27 cellular contexts compared by ENCODE assay signal in genomic region chr9:10354591-10354990, GRCh38.
"Had no signal": no experiment of that assay in that cellular context is flagged by ENCODE, and none has a peak within 500 bp of the region (broad histone marks: within the 10 kb centered on the region; RNA-seq: fewer than 3 reads in every experiment).

No MANE protein-coding gene starts in this region.

- H3K9me3 ChIP-seq: stomach, suprapubic skin, testis, thoracic aorta, thyroid gland, tibial artery, tibial nerve, transverse colon, upper lobe of left lung, upper lobe of right lung, uterus, vagina had no signal

- H3K27ac ChIP-seq: stomach, suprapubic skin, testis, thoracic aorta, thyroid gland, tibial artery, tibial nerve, transverse colon, upper lobe of left lung, upper lobe of right lung, uterus, vagina had no signal

- H3K27me3 ChIP-seq: stomach, suprapubic skin, testis, thyroid gland, tibial artery, tibial nerve, transverse colon, upper lobe of left lung, upper lobe of right lung, uterus, vagina had no signal

- H3K4me1 ChIP-seq: stomach, suprapubic skin, testis, thyroid gland, tibial artery, tibial nerve, transverse colon, upper lobe of left lung, upper lobe of right lung, uterus, vagina had no signal

- H3K4me3 ChIP-seq: stomach, suprapubic skin, testis, thoracic aorta, thyroid gland, tibial artery, tibial nerve, transverse colon, upper lobe of left lung, upper lobe of right lung, uterus, vagina had no signal

- FAIRE-seq: urothelium cell line had no signal

- ATAC-seq: stimulated activated effector memory CD8-positive, alpha-beta T cell treated with anti-CD3 and anti-CD28 coated beads, Interleukin-12 subunit alpha, Interleukin-12 subunit beta, amount 100 ng/mL, for 72 hours; stimulated activated memory B cell treated with anti-CD40 and anti-IgM and Interleukin-4, amounts not matched to agents 10 μg/mL and 1 μg/mL and 100 μg/mL, for 72 hours; stimulated activated naive B cell treated with anti-CD40 and anti-IgM and Interleukin-4, amounts not matched to agents 10 μg/mL and 1 μg/mL and 100 μg/mL, for 72 hours; stimulated activated naive CD8-positive, alpha-beta T cell treated with anti-CD3 and anti-CD28 coated beads, Interleukin-15, amount 100 ng/mL, for 72 hours; stimulated activated naive CD8-positive, alpha-beta T cell treated with anti-CD3 and anti-CD28 coated beads, Interleukin-15, Interleukin-2, amounts not matched to agents 100 U/mL and 50 U/mL, for 24 hours; upper lobe of right lung had no signal

- DNase-seq: stimulated activated CD4-positive, alpha-beta T cell treated with anti-CD3 and anti-CD28 coated beads, Interleukin-2, amount 100 ng/mL, for 48 hours; stimulated activated CD4-positive, alpha-beta T cell treated with anti-CD3 and anti-CD28 coated beads, Interleukin-4, amount 100 ng/mL, for 1 hour; stimulated activated CD4-positive, alpha-beta T cell treated with anti-CD3 and anti-CD28 coated beads, Interleukin-4, amount 100 ng/mL, for 24 hours; stimulated activated CD4-positive, alpha-beta T cell treated with anti-CD3 and anti-CD28 coated beads, Interleukin-4, amount 100 ng/mL, for 4 hours; stimulated activated CD8-positive, alpha-beta memory T cell treated with anti-CD3 and anti-CD28 coated beads, Interleukin-4, amount 100 ng/mL, for 48 hours; stimulated activated naive B cell treated with anti-CD40 and anti-IgM and Interleukin-4, amounts not matched to agents 10 μg/mL and 1 μg/mL and 100 μg/mL, for 72 hours; stimulated activated naive CD4-positive, alpha-beta T cell; stimulated activated naive CD4-positive, alpha-beta T cell treated with Interleukin-2 at 50 U/mL for 16 hours; stimulated activated naive CD8-positive, alpha-beta T cell treated with anti-CD3 and anti-CD28 coated beads, Interleukin-15, amount 100 ng/mL, for 72 hours; stimulated activated naive CD8-positive, alpha-beta T cell treated with anti-CD3 and anti-CD28 coated beads, Interleukin-15, Interleukin-2, amounts not matched to agents 100 U/mL and 50 U/mL, for 24 hours; stomach; substantia nigra; testis; thyroid gland; tibial artery; transverse colon; trophoblast cell; upper lobe of left lung; upper lobe of right lung; uterus had no signal

- H3K36me3 ChIP-seq: stomach, suprapubic skin, thoracic aorta, thyroid gland, tibial artery, tibial nerve, transverse colon, upper lobe of left lung, upper lobe of right lung, uterus, vagina had no signal
